In the genomic region with DNA sequence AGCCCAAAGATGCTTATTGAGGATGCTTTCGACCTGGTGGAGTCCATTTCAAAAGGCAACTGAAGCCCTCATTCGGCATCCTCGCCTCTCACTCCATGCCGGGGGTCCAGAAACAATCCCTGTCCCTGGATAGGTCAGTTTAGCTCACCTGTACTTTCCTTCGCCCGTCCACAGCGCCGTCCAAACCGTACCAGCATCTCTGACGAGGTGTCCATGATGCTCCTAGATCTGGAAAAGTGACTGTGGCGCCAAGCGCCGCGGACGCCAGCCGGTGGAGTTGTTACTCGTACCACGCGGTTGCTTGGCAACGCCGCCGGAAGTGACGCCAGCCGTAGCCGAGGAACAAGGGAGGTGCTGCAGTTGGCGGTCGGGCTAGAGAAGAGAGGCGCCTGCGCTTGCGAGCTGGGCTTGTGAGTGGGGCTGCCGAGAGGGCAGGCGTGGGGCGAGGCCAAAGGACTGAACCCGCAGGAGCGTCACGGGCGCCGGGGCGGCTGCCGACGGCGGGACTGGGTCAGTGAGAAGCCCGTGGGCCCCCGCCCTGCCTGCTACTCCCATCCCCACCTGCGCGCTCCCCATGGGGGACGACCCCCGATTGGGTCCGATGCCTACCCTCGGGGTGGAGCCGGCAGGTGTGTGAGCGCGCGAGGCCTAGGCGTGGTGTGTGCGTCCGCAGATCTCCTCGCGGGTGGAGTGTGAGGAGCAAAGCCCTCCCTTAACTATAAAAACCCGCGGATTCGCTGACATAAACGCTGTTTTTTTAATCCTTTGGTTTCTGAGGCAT, we compare ENCODE assay signal across 7 cellular contexts. TPM values are rescaled to one million over a fixed set of nuclear protein-coding genes. Genes with fewer than 3 reads are reported as not detected.
A peak's percentile ranks its signal among the peaks of the same experiment; 100 is the strongest.
DNase-seq lines count a peak whose midpoint lies in the region; ATAC-seq and TF ChIP-seq lines count a peak whose summit lies in the region.

A gene with protein sequence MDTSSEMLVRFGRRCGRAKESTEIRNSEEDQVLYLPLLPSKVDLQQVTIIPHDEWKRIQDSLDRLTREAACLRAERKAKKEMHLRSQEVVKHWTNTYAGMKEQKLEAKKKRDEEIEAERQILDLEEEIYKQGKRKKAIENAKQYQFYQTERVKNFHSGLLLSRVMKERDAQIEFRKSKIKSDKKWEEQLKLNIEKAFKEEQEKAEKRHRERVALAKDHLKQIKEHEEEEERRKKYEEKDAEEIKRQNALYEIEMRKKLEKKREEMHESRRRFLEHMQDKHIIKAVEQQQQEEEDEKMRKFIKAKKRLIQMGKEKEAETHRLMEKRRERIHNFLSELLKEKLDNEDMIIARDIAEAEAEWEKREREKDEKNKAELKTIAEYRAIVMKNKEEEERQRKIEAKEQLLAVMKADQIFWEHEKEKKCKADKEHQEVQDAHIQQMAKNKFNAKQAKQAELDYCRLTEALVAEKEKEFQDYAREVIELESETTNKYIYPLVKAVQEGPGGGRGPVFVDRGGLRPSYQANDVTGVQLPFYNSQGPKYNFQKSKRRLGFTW (minus strand): TSS at position 293 of the 781 bp plus-strand sequence. CDS start 78 bp downstream, at position 215.
Gene PHOSPHO2 (plus strand): TSS at position 357 of the 781 bp plus-strand sequence. CDS start 6,503 bp downstream, outside the sequence.

- 2% methylated on average over 48 of the region's 63 CpGs for WGBS in hepatocyte (ENCODE audit: low lambda C conversion rate, missing lambda C conversion rate)

- peak within 1 kb of the TSS; percentile 79 for H2AFZ ChIP-seq in hepatocyte

- DNase-seq in NCI-H2029 (lab: John Stamatoyannopoulos, UW) (peak; percentile 96), T-helper 9 cell (peak; percentile 99), astrocyte of the hippocampus (ENCODE audit: low read depth, low spot score) (peak; percentile 99), hepatocyte (ENCODE audit: low spot score) (peak; percentile 99)

- H3K4me1 ChIP-seq in hepatocyte (ENCODE audit: insufficient read depth) (no peaks in the 10 kb centered on the region), rectal smooth muscle tissue (ENCODE audit: control insufficient read depth, insufficient read depth, low read length) (peaks cover 5% of the 10 kb centered on the region)

- peaks cover 4% of the 10 kb centered on the region for H3K79me2 ChIP-seq in hepatocyte

- no peaks in the 10 kb centered on the region for H3K27me3 ChIP-seq in hepatocyte
- H3K27me3 ChIP-seq in rectal smooth muscle tissue (ENCODE audit: control insufficient read depth, insufficient read depth, low read length), result no peaks in the 10 kb centered on the region

- H3K27ac ChIP-seq in hepatocyte, result peak within 1 kb of the TSS; percentile 89
- peak within 1 kb of the TSS; percentile 93 for H3K27ac ChIP-seq in rectal smooth muscle tissue (ENCODE audit: low read depth, low read length)

- peak within 1 kb of the TSS; percentile 87 for H3K4me2 ChIP-seq in hepatocyte

- TF ChIP-seq CTCF in hepatocyte (IDR thresholded peaks at IDR 0.05; ENCODE audit: poor library complexity), result no peak

- H3K9ac ChIP-seq in rectal smooth muscle tissue (ENCODE audit: low read length), result peak within 1 kb of the TSS; percentile 88

- ATAC-seq in GM18508 (IDR thresholded peaks at IDR 0.05; ENCODE audit: insufficient read depth, unreplicated experiment), result peak; percentile 94
- ATAC-seq in HG02981 (IDR thresholded peaks at IDR 0.05; ENCODE audit: unreplicated experiment), result peak; percentile 97

- peak within 1 kb of the TSS; percentile 56 for H3K4me3 ChIP-seq in hepatocyte
- H3K4me3 ChIP-seq in rectal smooth muscle tissue (ENCODE audit: low read length), result peak within 1 kb of the TSS; percentile 92

- H4K20me1 ChIP-seq in hepatocyte (ENCODE audit: insufficient read depth, poor library complexity, severe bottlenecking), result no peaks in the 10 kb centered on the region

- H3K9me2 ChIP-seq in hepatocyte (replicated peaks; ENCODE audit: insufficient read depth), result no peaks in the 10 kb centered on the region

- H3K9me3 ChIP-seq in hepatocyte (ENCODE audit: low read depth), result no peaks in the 10 kb centered on the region

- no peaks in the 10 kb centered on the region for H3K36me3 ChIP-seq in hepatocyte (replicated peaks; ENCODE audit: insufficient read depth, low read depth)
- H3K36me3 ChIP-seq in rectal smooth muscle tissue (ENCODE audit: control insufficient read depth, insufficient read depth, low read length), result no peaks in the 10 kb centered on the region

RNA-seq across cellular contexts. Expression of the first gene that starts in this region (rescaled TPM):
- total RNA-seq in hepatocyte, result 0.12 TPM in 1 of 2 replicates, not detected in the other
- polyA plus RNA-seq in hepatocyte, result 0.13 and 0.30 TPM in 2 replicates

RNA-seq across cellular contexts. Expression of gene PHOSPHO2, which starts in this region (rescaled TPM):
- total RNA-seq in hepatocyte, result 7.2 and 8.1 TPM in 2 replicates
- 8.5 and 8.7 TPM in 2 replicates for polyA plus RNA-seq in hepatocyte

Comparison
In these comparisons a context has a peak if more than half of its experiments do, and no peak if none do; other contexts are left out.
1. Peak in every context shown above with its lines: DNase-seq, ATAC-seq, H3K4me3 ChIP-seq and H3K27ac ChIP-seq.